Comparison of ENCODE assay signal across 23 cellular contexts in genomic region chr3:46849686-46850467, GRCh38. TPM values are rescaled to one million over a fixed set of nuclear protein-coding genes. Genes with fewer than 3 reads are reported as not detected.
DNase-seq lines count a peak whose midpoint lies in the region; ATAC-seq and TF ChIP-seq lines count a peak whose summit lies in the region.
"Had no signal": no experiment of that assay in that cellular context is flagged by ENCODE, and none has a peak within 500 bp of the region (broad histone marks: within the 10 kb centered on the region; RNA-seq: fewer than 3 reads in every experiment).

No MANE protein-coding gene starts in this region.

- no peaks in the 10 kb centered on the region for H3K27me3 Mint-ChIP-seq in natural killer cell (ENCODE audit: low read depth in 2 of 2)
- H3K27me3 Mint-ChIP-seq in natural killer cell treated with Interleukin-12 subunit alpha and Interleukin-12 subunit beta and Interleukin-15 and Interleukin-18, amount 100 ng/mL, for 72 hours: peaks cover 0 to 5% of the 10 kb centered on the region in 2 donors
- peaks cover 8% of the 10 kb centered on the region for H3K27me3 Mint-ChIP-seq in neural progenitor cell (ENCODE audit: insufficient read depth, low read depth)
- H3K27me3 Mint-ChIP-seq in nephron progenitor cell (ENCODE audit: low read depth, poor library complexity): peaks cover 3% of the 10 kb centered on the region
- H3K27me3 Mint-ChIP-seq in CD14-positive monocyte (ENCODE audit: low read depth in 3 of 3): peaks cover 6 to 27% (median 17%) of the 10 kb centered on the region in 3 donors
- H3K27me3 Mint-ChIP-seq: activated CD4-positive, alpha-beta T cell treated with anti-CD3 and anti-CD28 coated beads for 36 hours; CD4-positive, alpha-beta T cell; central memory CD8-positive, alpha-beta T cell had no signal

- peaks cover 6% of the 10 kb centered on the region for H3F3A ChIP-seq in neural progenitor cell (ENCODE audit: low read depth)

- H3K4me3 ChIP-seq in cardiac muscle cell (no peak overlapping the region), neural progenitor cell (no peak overlapping the region), tibial nerve (no peak overlapping the region)
- H3K4me3 ChIP-seq: gastroesophageal sphincter, GM12878, GM23248 had no signal

- no peaks in the 10 kb centered on the region for H3K27me3 ChIP-seq in cardiac muscle cell
- H3K27me3 ChIP-seq in neural progenitor cell: no peaks in the 10 kb centered on the region
- H3K27me3 ChIP-seq in tibial nerve: no peaks in the 10 kb centered on the region
- H3K27me3 ChIP-seq: gastroesophageal sphincter had no signal

- H4K20me1 ChIP-seq in neural progenitor cell (ENCODE audit: low read depth): no peaks in the 10 kb centered on the region

- ATAC-seq in natural killer cell: no peak
- ATAC-seq in natural killer cell treated with Interleukin-12 subunit alpha and Interleukin-12 subunit beta and Interleukin-15 and Interleukin-18, amount 100 ng/mL, for 72 hours: no peak
- ATAC-seq: activated CD4-positive, alpha-beta T cell treated with anti-CD3 and anti-CD28 coated beads for 36 hours; gastroesophageal sphincter; GM12878 had no signal

- no peaks in the 10 kb centered on the region for H3K79me2 ChIP-seq in neural progenitor cell (ENCODE audit: low read depth)

- H3K9ac ChIP-seq in neural progenitor cell: no peak overlapping the region
- H3K9ac ChIP-seq: GM23248 had no signal

- H3K9me3 Mint-ChIP-seq in natural killer cell (no peaks in the 10 kb centered on the region), neural progenitor cell (no peaks in the 10 kb centered on the region), nephron progenitor cell (no peaks in the 10 kb centered on the region), CD14-positive monocyte (no peaks in the 10 kb centered on the region)
- H3K9me3 Mint-ChIP-seq in natural killer cell treated with Interleukin-12 subunit alpha and Interleukin-12 subunit beta and Interleukin-15 and Interleukin-18, amount 100 ng/mL, for 72 hours: no peaks in the 10 kb centered on the region
- H3K9me3 Mint-ChIP-seq: CD4-positive, alpha-beta T cell; central memory CD8-positive, alpha-beta T cell had no signal

- H3K27ac ChIP-seq in cardiac muscle cell (peak overlapping the region; percentile 66), neural progenitor cell (no peak overlapping the region), tibial nerve (peak overlapping the region in 2 of 4 donors; percentile 31 to 88)
- H3K27ac ChIP-seq: gastroesophageal sphincter, GM23248, HL-60 had no signal

- no peak overlapping the region for H2AFZ ChIP-seq in neural progenitor cell (replicated peaks)
- H2AFZ ChIP-seq: GM23248 had no signal

- peaks cover 9% of the 10 kb centered on the region for H3K36me3 ChIP-seq in cardiac muscle cell
- no peaks in the 10 kb centered on the region for H3K36me3 ChIP-seq in neural progenitor cell
- H3K36me3 ChIP-seq in tibial nerve: no peaks in the 10 kb centered on the region
- H3K36me3 ChIP-seq: gastroesophageal sphincter had no signal

- H3K9me3 ChIP-seq in cardiac muscle cell (ENCODE audit: low read depth): no peaks in the 10 kb centered on the region
- no peaks in the 10 kb centered on the region for H3K9me3 ChIP-seq in neural progenitor cell (ENCODE audit: low read depth)
- H3K9me3 ChIP-seq in tibial nerve: no peaks in the 10 kb centered on the region
- H3K9me3 ChIP-seq: gastroesophageal sphincter had no signal

- H3K4me1 ChIP-seq in cardiac muscle cell (ENCODE audit: low read depth) (peaks cover 11% of the 10 kb centered on the region), neural progenitor cell (peaks cover 4% of the 10 kb centered on the region), tibial nerve (peaks cover 0 to 40% (median 9%) of the 10 kb centered on the region in 4 donors)

- DNase-seq in natural killer cell (peak; percentile 7), cardiac muscle cell (ENCODE audit: low read depth in 1 of 2, low spot score in 1 of 2) (no peak), neural progenitor cell (ENCODE audit: low spot score) (no peak), nephron progenitor cell (no peak), CD14-positive monocyte (ENCODE audit: low spot score) (no peak), tibial nerve (ENCODE audit: low spot score in 2 of 2) (no peak)
- no peak for DNase-seq in natural killer cell treated with Interleukin-12 subunit alpha and Interleukin-12 subunit beta and Interleukin-15 and Interleukin-18, amount 100 ng/mL, for 72 hours (ENCODE audit: low spot score)
- DNase-seq: activated gamma-delta T cell treated with Interleukin-2 at 50 U/mL for 16 hours; anterior cingulate cortex; CD4-positive, alpha-beta T cell; DMS53; GM23248; NCI-H1417; NCI-H2171; NCI-H526; retina; stimulated activated CD4-positive, alpha-beta T cell treated with anti-CD3 and anti-CD28 coated beads, Interleukin-15, amount 100 ng/mL, for 24 hours had no signal

- no peaks in the 10 kb centered on the region for H3K36me3 Mint-ChIP-seq in natural killer cell
- no peaks in the 10 kb centered on the region for H3K36me3 Mint-ChIP-seq in natural killer cell treated with Interleukin-12 subunit alpha and Interleukin-12 subunit beta and Interleukin-15 and Interleukin-18, amount 100 ng/mL, for 72 hours
- no peaks in the 10 kb centered on the region for H3K36me3 Mint-ChIP-seq in neural progenitor cell
- H3K36me3 Mint-ChIP-seq in nephron progenitor cell (ENCODE audit: low read depth): no peaks in the 10 kb centered on the region
- H3K36me3 Mint-ChIP-seq in CD14-positive monocyte: no peaks in the 10 kb centered on the region

- peaks cover 0 to 8% of the 10 kb centered on the region in 2 donors for H3K4me1 Mint-ChIP-seq in natural killer cell
- peaks cover 6 to 8% of the 10 kb centered on the region in 2 donors for H3K4me1 Mint-ChIP-seq in natural killer cell treated with Interleukin-12 subunit alpha and Interleukin-12 subunit beta and Interleukin-15 and Interleukin-18, amount 100 ng/mL, for 72 hours (ENCODE audit: low read depth in 2 of 2)
- H3K4me1 Mint-ChIP-seq in neural progenitor cell: peaks cover 21% of the 10 kb centered on the region
- H3K4me1 Mint-ChIP-seq in nephron progenitor cell: peaks cover 47% of the 10 kb centered on the region
- H3K4me1 Mint-ChIP-seq in CD14-positive monocyte: peaks cover 13% of the 10 kb centered on the region

- 68 to 81% methylated on average over 6 of the region's 7 CpGs for WGBS in tibial nerve, 2 donors

- H3K4me2 ChIP-seq in neural progenitor cell: no peak overlapping the region

- no peak for TF ChIP-seq CTCF in natural killer cell (IDR thresholded peaks at IDR 0.05)
- no peak for TF ChIP-seq CTCF in cardiac muscle cell (IDR thresholded peaks at IDR 0.05; ENCODE audit: low read depth, low read length)
- TF ChIP-seq CTCF in neural progenitor cell (IDR thresholded peaks at IDR 0.05): no peak
- TF ChIP-seq CTCF in nephron progenitor cell (IDR thresholded peaks at IDR 0.05): no peak
- no peak for TF ChIP-seq CTCF in CD14-positive monocyte (IDR thresholded peaks at IDR 0.05)
- no peak for TF ChIP-seq CTCF in tibial nerve (IDR thresholded peaks at IDR 0.05)

- intact Hi-C loops in natural killer cell (cut with micrococcal nuclease): no loop called here
- intact Hi-C loops in CD14-positive monocyte (cut with micrococcal nuclease): no loop called here

- H3K4me3 Mint-ChIP-seq in natural killer cell (no peak overlapping the region), neural progenitor cell (no peak overlapping the region), nephron progenitor cell (no peak overlapping the region), CD14-positive monocyte (no peak overlapping the region)
- H3K4me3 Mint-ChIP-seq in natural killer cell treated with Interleukin-12 subunit alpha and Interleukin-12 subunit beta and Interleukin-15 and Interleukin-18, amount 100 ng/mL, for 72 hours: no peak overlapping the region
- H3K4me3 Mint-ChIP-seq: activated CD4-positive, alpha-beta T cell treated with anti-CD3 and anti-CD28 coated beads for 36 hours; central memory CD8-positive, alpha-beta T cell had no signal

- TF ChIP-seq EP300 in tibial nerve (IDR thresholded peaks at IDR 0.05): no peak

- TF ChIP-seq POLR2A in tibial nerve (IDR thresholded peaks at IDR 0.05): no peak

- H3K27ac Mint-ChIP-seq in natural killer cell (no peak overlapping the region), neural progenitor cell (peak overlapping the region; percentile 66), nephron progenitor cell (no peak overlapping the region), CD14-positive monocyte (peak overlapping the region in 1 of 7 donors; percentile 7)
- no peak overlapping the region for H3K27ac Mint-ChIP-seq in natural killer cell treated with Interleukin-12 subunit alpha and Interleukin-12 subunit beta and Interleukin-15 and Interleukin-18, amount 100 ng/mL, for 72 hours
- H3K27ac Mint-ChIP-seq: activated CD4-positive, alpha-beta T cell treated with anti-CD3 and anti-CD28 coated beads for 36 hours; CD4-positive, alpha-beta T cell had no signal

RNA-seq across cellular contexts. Expression of gene MYL3, which starts 13.4 kb away (rescaled TPM):
- total RNA-seq in natural killer cell (not detected), cardiac muscle cell (2,390 and 3,091 TPM in 2 replicates), neural progenitor cell (ENCODE audit: low replicate concordance) (not detected in 2 replicates), tibial nerve (10 to 100 TPM in 1 of 4 donors, 1 to 10 TPM in 3; 5.4 to 17.1 (median 8.6) TPM)
- total RNA-seq in natural killer cell treated with Interleukin-12 subunit alpha and Interleukin-12 subunit beta and Interleukin-15 and Interleukin-18, amount 100 ng/mL, for 72 hours: not detected
- polyA plus RNA-seq in cardiac muscle cell (2,590 and 3,027 TPM in 2 replicates), CD14-positive monocyte (not detected)
- total RNA-seq: activated CD4-positive, alpha-beta T cell treated with anti-CD3 and anti-CD28 coated beads for 36 hours; CD4-positive, alpha-beta T cell; GM12878; GM23248; mononuclear cell had no signal
- polyA plus RNA-seq: GM23248 had no signal

RNA-seq across cellular contexts. Expression of gene PTH1R, which starts 27.6 kb away (rescaled TPM):
- total RNA-seq in natural killer cell (not detected), cardiac muscle cell (101 and 121 TPM in 2 replicates), neural progenitor cell (ENCODE audit: low replicate concordance) (0.43 TPM in 1 of 2 replicates, not detected in the other), tibial nerve (10 to 100 TPM in 3 of 4 donors, 1 to 10 TPM in 1; 8.1 to 14.3 (median 13.6) TPM)
- not detected for total RNA-seq in natural killer cell treated with Interleukin-12 subunit alpha and Interleukin-12 subunit beta and Interleukin-15 and Interleukin-18, amount 100 ng/mL, for 72 hours
- polyA plus RNA-seq in cardiac muscle cell (112 and 164 TPM in 2 replicates), CD14-positive monocyte (not detected)
- total RNA-seq: activated CD4-positive, alpha-beta T cell treated with anti-CD3 and anti-CD28 coated beads for 36 hours; CD4-positive, alpha-beta T cell; GM12878; mononuclear cell had no signal
- polyA plus RNA-seq: GM12878 had no signal

Comparison
In these comparisons a context has a peak if more than half of its experiments do, and no peak if none do; other contexts are left out.
1. RNA of gene MYL3, which starts 13.4 kb away (total RNA-seq): 2,390 to 3,091 TPM in cardiac muscle cell; 5.4 to 17.1 TPM in tibial nerve, not detected in natural killer cell, not detected in natural killer cell treated with Interleukin-12 subunit alpha and Interleukin-12 subunit beta and Interleukin-15 and Interleukin-18, amount 100 ng/mL, for 72 hours and not detected in neural progenitor cell; every median in the first group is over 100 times any median in the second.